1 cellular context compared by ENCODE assay signal in the genomic region with DNA sequence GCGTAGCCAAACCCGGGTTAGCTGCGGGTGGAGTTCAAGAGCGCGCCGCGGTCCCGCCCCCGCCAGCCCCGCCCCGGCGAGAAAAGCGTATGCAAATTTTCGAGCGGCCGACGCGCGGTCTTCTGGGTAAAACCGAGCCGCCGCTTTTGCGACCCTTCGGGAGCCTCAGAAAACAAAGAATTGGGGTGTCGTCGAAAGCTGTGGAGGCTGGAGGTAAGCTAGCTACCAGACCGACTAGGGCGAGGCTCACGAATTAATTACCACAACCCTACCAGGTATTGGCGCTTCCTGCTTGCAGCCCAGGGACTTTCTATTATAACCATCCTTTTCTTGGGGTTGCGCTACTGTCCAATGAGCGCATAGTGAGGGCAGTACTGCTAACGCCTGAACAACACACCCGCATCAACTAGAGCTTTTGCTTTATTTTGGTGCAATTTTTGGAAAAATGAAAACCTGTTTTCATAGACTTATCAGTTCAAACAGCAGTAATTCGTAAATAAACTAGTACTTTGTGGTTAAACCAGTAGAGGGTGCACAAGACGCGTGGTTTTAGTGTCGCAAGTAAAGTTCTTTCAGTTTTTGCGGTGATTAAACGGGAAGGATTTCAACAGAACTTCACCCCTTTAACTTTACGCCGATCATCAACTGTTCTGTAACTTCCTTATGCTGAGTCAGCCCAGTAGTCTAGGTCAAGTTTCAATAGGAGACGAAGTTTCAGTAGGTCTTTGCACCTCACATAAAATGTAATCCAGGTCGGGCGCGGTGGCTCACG.
A peak's percentile ranks its signal among the peaks of the same experiment; 100 is the strongest.
TF ChIP-seq lines count a peak whose summit lies in the region.

A gene (plus strand): TSS at position 318 of the 772 bp plus-strand sequence.

TF ChIP-seq in WTC11, 78 proteins besides CTCF, POLR2A, EP300 and RAD21 (continued from another document and continues in another):
- TF ChIP-seq, protein P1, sequence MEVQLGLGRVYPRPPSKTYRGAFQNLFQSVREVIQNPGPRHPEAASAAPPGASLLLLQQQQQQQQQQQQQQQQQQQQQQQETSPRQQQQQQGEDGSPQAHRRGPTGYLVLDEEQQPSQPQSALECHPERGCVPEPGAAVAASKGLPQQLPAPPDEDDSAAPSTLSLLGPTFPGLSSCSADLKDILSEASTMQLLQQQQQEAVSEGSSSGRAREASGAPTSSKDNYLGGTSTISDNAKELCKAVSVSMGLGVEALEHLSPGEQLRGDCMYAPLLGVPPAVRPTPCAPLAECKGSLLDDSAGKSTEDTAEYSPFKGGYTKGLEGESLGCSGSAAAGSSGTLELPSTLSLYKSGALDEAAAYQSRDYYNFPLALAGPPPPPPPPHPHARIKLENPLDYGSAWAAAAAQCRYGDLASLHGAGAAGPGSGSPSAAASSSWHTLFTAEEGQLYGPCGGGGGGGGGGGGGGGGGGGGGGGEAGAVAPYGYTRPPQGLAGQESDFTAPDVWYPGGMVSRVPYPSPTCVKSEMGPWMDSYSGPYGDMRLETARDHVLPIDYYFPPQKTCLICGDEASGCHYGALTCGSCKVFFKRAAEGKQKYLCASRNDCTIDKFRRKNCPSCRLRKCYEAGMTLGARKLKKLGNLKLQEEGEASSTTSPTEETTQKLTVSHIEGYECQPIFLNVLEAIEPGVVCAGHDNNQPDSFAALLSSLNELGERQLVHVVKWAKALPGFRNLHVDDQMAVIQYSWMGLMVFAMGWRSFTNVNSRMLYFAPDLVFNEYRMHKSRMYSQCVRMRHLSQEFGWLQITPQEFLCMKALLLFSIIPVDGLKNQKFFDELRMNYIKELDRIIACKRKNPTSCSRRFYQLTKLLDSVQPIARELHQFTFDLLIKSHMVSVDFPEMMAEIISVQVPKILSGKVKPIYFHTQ (CRISPR knock-in tag; IDR thresholded peaks at IDR 0.05): peak; percentile 94
- TF ChIP-seq ESRRA (CRISPR knock-in tag; IDR thresholded peaks at IDR 0.05; ENCODE audit: borderline replicate concordance) (no peak), ZNF219 (CRISPR knock-in tag; IDR thresholded peaks at IDR 0.05; ENCODE audit: borderline replicate concordance) (no peak; the same call in 1 of the 2 replicates), SOX15 (CRISPR knock-in tag; IDR thresholded peaks at IDR 0.05) (peak; percentile 92), CREM (CRISPR knock-in tag; IDR thresholded peaks at IDR 0.05) (peak; percentile 51; the same call in 1 of the 2 replicates), ZBTB21 (CRISPR knock-in tag; IDR thresholded peaks at IDR 0.05; ENCODE audit: borderline replicate concordance) (no peak; the same call in 1 of the 2 replicates), ZNF396 (CRISPR knock-in tag; IDR thresholded peaks at IDR 0.05; ENCODE audit: borderline replicate concordance) (no peak), CREB1 (CRISPR knock-in tag; IDR thresholded peaks at IDR 0.05) (peak; percentile 82; the same call in 1 of the 2 replicates), ZNF232 (CRISPR knock-in tag; IDR thresholded peaks at IDR 0.05) (peak; percentile 76; the same call in 1 of the 2 replicates), RORB (CRISPR knock-in tag; IDR thresholded peaks at IDR 0.05) (peak; percentile 91), NR1H2 (CRISPR knock-in tag; IDR thresholded peaks at IDR 0.05) (no peak), ZNF416 (CRISPR knock-in tag; IDR thresholded peaks at IDR 0.05) (peak; percentile 96), ZNF423 (CRISPR knock-in tag; IDR thresholded peaks at IDR 0.05) (0 out of 2 replicates have a peak, but pooled peaks have one; percentile 27), GTF2I (CRISPR knock-in tag; conservative IDR thresholded peaks at IDR 0.05) (no peak), HMGA2 (CRISPR knock-in tag; IDR thresholded peaks at IDR 0.05) (peak; percentile 18; the same call in 1 of the 2 replicates), ATF1 (CRISPR knock-in tag; IDR thresholded peaks at IDR 0.05) (no peak; the same call in 1 of the 2 replicates), ZNF263 (CRISPR knock-in tag; IDR thresholded peaks at IDR 0.05; ENCODE audit: low read depth) (no peak), ZNF317 (CRISPR knock-in tag; IDR thresholded peaks at IDR 0.05; ENCODE audit: borderline replicate concordance, low read depth) (no peak), GRHL2 (CRISPR knock-in tag; IDR thresholded peaks at IDR 0.05; ENCODE audit: insufficient replicate concordance, severe bottlenecking) (no peak), RELA (CRISPR knock-in tag; IDR thresholded peaks at IDR 0.05; ENCODE audit: borderline replicate concordance) (no peak)
- TF ChIP-seq, protein P2, sequence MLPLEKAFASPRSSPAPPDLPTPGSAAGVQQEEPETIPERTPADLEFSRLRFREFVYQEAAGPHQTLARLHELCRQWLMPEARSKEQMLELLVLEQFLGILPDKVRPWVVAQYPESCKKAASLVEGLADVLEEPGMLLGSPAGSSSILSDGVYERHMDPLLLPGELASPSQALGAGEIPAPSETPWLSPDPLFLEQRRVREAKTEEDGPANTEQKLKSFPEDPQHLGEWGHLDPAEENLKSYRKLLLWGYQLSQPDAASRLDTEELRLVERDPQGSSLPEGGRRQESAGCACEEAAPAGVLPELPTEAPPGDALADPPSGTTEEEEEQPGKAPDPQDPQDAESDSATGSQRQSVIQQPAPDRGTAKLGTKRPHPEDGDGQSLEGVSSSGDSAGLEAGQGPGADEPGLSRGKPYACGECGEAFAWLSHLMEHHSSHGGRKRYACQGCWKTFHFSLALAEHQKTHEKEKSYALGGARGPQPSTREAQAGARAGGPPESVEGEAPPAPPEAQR (CRISPR knock-in tag; IDR thresholded peaks at IDR 0.05): peak; percentile 62; the same call in 1 of the 2 replicates
- TF ChIP-seq, protein P3, sequence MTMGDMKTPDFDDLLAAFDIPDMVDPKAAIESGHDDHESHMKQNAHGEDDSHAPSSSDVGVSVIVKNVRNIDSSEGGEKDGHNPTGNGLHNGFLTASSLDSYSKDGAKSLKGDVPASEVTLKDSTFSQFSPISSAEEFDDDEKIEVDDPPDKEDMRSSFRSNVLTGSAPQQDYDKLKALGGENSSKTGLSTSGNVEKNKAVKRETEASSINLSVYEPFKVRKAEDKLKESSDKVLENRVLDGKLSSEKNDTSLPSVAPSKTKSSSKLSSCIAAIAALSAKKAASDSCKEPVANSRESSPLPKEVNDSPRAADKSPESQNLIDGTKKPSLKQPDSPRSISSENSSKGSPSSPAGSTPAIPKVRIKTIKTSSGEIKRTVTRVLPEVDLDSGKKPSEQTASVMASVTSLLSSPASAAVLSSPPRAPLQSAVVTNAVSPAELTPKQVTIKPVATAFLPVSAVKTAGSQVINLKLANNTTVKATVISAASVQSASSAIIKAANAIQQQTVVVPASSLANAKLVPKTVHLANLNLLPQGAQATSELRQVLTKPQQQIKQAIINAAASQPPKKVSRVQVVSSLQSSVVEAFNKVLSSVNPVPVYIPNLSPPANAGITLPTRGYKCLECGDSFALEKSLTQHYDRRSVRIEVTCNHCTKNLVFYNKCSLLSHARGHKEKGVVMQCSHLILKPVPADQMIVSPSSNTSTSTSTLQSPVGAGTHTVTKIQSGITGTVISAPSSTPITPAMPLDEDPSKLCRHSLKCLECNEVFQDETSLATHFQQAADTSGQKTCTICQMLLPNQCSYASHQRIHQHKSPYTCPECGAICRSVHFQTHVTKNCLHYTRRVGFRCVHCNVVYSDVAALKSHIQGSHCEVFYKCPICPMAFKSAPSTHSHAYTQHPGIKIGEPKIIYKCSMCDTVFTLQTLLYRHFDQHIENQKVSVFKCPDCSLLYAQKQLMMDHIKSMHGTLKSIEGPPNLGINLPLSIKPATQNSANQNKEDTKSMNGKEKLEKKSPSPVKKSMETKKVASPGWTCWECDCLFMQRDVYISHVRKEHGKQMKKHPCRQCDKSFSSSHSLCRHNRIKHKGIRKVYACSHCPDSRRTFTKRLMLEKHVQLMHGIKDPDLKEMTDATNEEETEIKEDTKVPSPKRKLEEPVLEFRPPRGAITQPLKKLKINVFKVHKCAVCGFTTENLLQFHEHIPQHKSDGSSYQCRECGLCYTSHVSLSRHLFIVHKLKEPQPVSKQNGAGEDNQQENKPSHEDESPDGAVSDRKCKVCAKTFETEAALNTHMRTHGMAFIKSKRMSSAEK (CRISPR knock-in tag; IDR thresholded peaks at IDR 0.05; ENCODE audit: borderline replicate concordance): peak; percentile 98
- TF ChIP-seq, protein P4, sequence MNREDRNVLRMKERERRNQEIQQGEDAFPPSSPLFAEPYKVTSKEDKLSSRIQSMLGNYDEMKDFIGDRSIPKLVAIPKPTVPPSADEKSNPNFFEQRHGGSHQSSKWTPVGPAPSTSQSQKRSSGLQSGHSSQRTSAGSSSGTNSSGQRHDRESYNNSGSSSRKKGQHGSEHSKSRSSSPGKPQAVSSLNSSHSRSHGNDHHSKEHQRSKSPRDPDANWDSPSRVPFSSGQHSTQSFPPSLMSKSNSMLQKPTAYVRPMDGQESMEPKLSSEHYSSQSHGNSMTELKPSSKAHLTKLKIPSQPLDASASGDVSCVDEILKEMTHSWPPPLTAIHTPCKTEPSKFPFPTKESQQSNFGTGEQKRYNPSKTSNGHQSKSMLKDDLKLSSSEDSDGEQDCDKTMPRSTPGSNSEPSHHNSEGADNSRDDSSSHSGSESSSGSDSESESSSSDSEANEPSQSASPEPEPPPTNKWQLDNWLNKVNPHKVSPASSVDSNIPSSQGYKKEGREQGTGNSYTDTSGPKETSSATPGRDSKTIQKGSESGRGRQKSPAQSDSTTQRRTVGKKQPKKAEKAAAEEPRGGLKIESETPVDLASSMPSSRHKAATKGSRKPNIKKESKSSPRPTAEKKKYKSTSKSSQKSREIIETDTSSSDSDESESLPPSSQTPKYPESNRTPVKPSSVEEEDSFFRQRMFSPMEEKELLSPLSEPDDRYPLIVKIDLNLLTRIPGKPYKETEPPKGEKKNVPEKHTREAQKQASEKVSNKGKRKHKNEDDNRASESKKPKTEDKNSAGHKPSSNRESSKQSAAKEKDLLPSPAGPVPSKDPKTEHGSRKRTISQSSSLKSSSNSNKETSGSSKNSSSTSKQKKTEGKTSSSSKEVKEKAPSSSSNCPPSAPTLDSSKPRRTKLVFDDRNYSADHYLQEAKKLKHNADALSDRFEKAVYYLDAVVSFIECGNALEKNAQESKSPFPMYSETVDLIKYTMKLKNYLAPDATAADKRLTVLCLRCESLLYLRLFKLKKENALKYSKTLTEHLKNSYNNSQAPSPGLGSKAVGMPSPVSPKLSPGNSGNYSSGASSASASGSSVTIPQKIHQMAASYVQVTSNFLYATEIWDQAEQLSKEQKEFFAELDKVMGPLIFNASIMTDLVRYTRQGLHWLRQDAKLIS (CRISPR knock-in tag; IDR thresholded peaks at IDR 0.05; ENCODE audit: borderline replicate concordance): peak; percentile 98; the same call in 1 of the 2 replicates
- TF ChIP-seq, protein P5, sequence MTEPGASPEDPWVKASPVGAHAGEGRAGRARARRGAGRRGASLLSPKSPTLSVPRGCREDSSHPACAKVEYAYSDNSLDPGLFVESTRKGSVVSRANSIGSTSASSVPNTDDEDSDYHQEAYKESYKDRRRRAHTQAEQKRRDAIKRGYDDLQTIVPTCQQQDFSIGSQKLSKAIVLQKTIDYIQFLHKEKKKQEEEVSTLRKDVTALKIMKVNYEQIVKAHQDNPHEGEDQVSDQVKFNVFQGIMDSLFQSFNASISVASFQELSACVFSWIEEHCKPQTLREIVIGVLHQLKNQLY (CRISPR knock-in tag; IDR thresholded peaks at IDR 0.05): no peak
- TF ChIP-seq, protein P6, sequence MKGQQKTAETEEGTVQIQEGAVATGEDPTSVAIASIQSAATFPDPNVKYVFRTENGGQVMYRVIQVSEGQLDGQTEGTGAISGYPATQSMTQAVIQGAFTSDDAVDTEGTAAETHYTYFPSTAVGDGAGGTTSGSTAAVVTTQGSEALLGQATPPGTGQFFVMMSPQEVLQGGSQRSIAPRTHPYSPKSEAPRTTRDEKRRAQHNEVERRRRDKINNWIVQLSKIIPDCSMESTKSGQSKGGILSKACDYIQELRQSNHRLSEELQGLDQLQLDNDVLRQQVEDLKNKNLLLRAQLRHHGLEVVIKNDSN (CRISPR knock-in tag; IDR thresholded peaks at IDR 0.05): no peak; the same call in 1 of the 2 replicates
- TF ChIP-seq, protein P7, sequence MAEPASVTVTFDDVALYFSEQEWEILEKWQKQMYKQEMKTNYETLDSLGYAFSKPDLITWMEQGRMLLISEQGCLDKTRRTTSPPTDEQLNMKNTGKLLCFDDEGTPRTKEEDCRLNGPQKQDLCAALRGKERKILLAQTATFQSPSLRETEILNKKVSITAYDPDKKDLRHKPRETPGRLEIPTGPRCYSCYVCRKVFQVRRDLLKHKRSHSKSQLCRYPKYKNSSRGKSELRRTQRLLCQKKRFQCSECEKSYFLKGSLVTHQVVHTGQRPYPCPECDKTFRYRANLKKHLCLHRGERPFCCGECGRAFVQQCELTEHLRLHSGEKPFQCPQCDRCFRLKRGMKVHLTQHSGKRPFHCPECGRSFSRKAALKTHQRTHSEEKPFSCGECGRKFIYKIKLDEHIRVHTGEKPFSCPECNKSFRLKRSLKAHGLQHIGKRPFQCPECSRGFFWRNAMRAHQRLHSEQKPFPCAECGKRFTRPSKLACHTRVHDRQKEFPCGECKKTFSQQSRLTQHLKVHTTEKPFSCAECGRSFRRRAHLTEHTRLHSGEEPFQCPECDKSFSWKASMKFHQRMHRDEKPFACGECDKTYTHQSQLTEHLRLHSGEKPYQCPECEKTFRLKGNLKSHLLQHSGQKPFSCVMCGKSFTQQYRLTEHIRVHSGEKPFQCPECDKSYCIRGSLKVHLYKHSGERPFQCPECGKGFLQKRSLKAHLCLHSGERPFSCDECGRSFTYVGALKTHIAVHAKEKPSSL (CRISPR knock-in tag; conservative IDR thresholded peaks at IDR 0.05): peak; percentile 97
- TF ChIP-seq, protein P8, sequence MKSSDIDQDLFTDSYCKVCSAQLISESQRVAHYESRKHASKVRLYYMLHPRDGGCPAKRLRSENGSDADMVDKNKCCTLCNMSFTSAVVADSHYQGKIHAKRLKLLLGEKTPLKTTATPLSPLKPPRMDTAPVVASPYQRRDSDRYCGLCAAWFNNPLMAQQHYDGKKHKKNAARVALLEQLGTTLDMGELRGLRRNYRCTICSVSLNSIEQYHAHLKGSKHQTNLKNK (CRISPR knock-in tag; IDR thresholded peaks at IDR 0.05): peak; percentile 97
- TF ChIP-seq, protein P9, sequence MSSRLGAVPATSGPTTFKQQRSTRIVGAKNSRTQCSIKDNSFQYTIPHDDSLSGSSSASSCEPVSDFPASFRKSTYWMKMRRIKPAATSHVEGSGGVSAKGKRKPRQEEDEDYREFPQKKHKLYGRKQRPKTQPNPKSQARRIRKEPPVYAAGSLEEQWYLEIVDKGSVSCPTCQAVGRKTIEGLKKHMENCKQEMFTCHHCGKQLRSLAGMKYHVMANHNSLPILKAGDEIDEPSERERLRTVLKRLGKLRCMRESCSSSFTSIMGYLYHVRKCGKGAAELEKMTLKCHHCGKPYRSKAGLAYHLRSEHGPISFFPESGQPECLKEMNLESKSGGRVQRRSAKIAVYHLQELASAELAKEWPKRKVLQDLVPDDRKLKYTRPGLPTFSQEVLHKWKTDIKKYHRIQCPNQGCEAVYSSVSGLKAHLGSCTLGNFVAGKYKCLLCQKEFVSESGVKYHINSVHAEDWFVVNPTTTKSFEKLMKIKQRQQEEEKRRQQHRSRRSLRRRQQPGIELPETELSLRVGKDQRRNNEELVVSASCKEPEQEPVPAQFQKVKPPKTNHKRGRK (CRISPR knock-in tag; IDR thresholded peaks at IDR 0.05; ENCODE audit: borderline replicate concordance): peak; percentile 76; the same call in 1 of the 2 replicates
